In genomic region chr5:145244251-145244650, GRCh38 we compare ENCODE assay signal across 12 cellular contexts.
"Had no signal": no experiment of that assay in that cellular context is flagged by ENCODE, and none has a peak within 500 bp of the region (broad histone marks: within the 10 kb centered on the region; RNA-seq: fewer than 3 reads in every experiment).

No MANE protein-coding gene starts in this region.

- H3K9me3 ChIP-seq: vagina had no signal

- DNase-seq: activated CD4-positive, alpha-beta T cell treated with anti-CD3 and anti-CD28 coated beads, Interleukin-2, amount 10 ng/mL, durations not matched to agents 24 days and 14 days; activated CD4-positive, CD25-positive, alpha-beta regulatory T cell; activated CD8-positive, alpha-beta memory T cell treated with anti-CD3 and anti-CD28 coated beads for 24 hours; activated naive CD8-positive, alpha-beta T cell treated with anti-CD3 and anti-CD28 coated beads, Interleukin-2, amount 10 ng/mL, durations not matched to agents 7 days and 5 days; cerebellar nuclear complex; stimulated activated CD4-positive, alpha-beta T cell treated with anti-CD3 and anti-CD28 coated beads, Interleukin-2, amount 100 ng/mL, for 24 hours; SW 1271 had no signal

- H3K4me1 ChIP-seq: vagina had no signal

- H3K27ac ChIP-seq: vagina had no signal

- FAIRE-seq: islet of Langerhans had no signal

- H3K4me3 ChIP-seq: vagina had no signal

- H3K27me3 ChIP-seq: vagina had no signal

- H3K36me3 ChIP-seq: vagina had no signal

- ATAC-seq: left lobe of liver; sciatic nerve; stimulated activated effector memory CD8-positive, alpha-beta T cell treated with anti-CD3 and anti-CD28 coated beads, Interleukin-12 subunit alpha, Interleukin-12 subunit beta, amount 100 ng/mL, for 72 hours had no signal
